ENCODE assay signal across 2 cellular contexts in the genomic region with DNA sequence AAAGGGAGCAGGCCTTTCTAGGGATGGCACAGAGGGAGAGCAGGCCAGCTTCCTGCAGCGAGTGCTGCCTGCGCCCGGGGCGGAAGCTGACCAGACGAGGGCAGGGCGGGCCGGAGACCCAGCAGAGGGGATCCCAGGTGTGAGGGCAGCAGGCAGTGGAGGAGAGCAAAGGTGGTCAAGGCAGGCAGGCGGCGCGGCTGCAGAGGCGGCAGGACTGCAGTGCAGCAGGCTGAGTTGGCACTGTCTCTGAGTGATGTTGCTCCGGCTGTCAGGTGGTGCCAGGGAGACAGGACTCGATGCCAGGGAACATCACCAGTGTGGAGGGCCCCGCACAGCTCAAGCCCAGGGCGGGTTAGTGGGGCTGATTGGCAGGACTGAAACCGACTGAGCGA.
TF ChIP-seq lines count a peak whose summit lies in the region.

No MANE protein-coding gene starts in this region.

TF ChIP-seq in IMR-90, 13 proteins besides CTCF, POLR2A, EP300 and RAD21:
- TF ChIP-seq MAZ (IDR thresholded peaks at IDR 0.05; ENCODE audit: borderline replicate concordance, low read depth, low read length) (no peak), RFX5 (IDR thresholded peaks at IDR 0.05; ENCODE audit: low read depth, low read length) (no peak), MAFK (IDR thresholded peaks at IDR 0.05; ENCODE audit: low read depth, low read length) (no peak), CEBPB (IDR thresholded peaks at IDR 0.05; ENCODE audit: low read depth, low read length) (no peak)
- TF ChIP-seq, protein P1, sequence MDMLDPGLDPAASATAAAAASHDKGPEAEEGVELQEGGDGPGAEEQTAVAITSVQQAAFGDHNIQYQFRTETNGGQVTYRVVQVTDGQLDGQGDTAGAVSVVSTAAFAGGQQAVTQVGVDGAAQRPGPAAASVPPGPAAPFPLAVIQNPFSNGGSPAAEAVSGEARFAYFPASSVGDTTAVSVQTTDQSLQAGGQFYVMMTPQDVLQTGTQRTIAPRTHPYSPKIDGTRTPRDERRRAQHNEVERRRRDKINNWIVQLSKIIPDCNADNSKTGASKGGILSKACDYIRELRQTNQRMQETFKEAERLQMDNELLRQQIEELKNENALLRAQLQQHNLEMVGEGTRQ (IDR thresholded peaks at IDR 0.05; ENCODE audit: low read depth, low read length): no peak

TF ChIP-seq in GM12891, 5 proteins besides CTCF, POLR2A, EP300 and RAD21:
- no peak for TF ChIP-seq TAF1 (IDR thresholded peaks at IDR 0.05; ENCODE audit: low read depth, low read length)
- no peak for TF ChIP-seq SPI1 (IDR thresholded peaks at IDR 0.05; ENCODE audit: low read depth, low read length)
- no peak for TF ChIP-seq POLR2AphosphoS5 (IDR thresholded peaks at IDR 0.05; ENCODE audit: low read depth, low read length)
- no peak for TF ChIP-seq POU2F2 (IDR thresholded peaks at IDR 0.05; ENCODE audit: low read depth, low read length)
